In the genomic region with DNA sequence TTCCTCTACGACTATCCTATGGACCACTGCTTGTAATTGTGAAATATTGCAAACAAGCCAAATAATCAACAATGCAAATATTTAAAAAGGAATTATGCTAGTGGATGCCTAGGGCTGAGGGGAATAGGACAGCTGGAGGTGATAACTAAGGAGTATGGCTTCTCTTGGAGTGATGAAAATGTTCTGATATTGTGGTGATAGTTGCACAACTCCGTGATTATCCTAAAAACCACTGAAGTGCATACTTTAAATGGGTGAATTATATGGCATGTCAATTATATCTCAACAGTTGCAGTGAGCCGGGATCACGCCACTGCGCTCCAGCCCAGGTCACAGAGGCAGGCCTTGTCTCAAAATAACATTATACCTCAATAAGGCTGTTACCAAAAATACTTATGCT, we compare ENCODE assay signal across 19 cellular contexts.
DNase-seq lines count a peak whose midpoint lies in the region; ATAC-seq, FAIRE-seq and TF ChIP-seq lines count a peak whose summit lies in the region.
"Had no signal": no experiment of that assay in that cellular context is flagged by ENCODE, and none has a peak within 500 bp of the region (broad histone marks: within the 10 kb centered on the region; RNA-seq: fewer than 3 reads in every experiment).

No MANE protein-coding gene starts in this region.

- H4K91ac ChIP-seq in IMR-90 (ENCODE audit: insufficient read depth, low read depth, low read length) (no peak overlapping the region), mesenchymal stem cell (ENCODE audit: low read length) (no peak overlapping the region)

- H2BK120ac ChIP-seq in IMR-90 (ENCODE audit: low read depth, low read length), result no peak overlapping the region
- H2BK120ac ChIP-seq in mesenchymal stem cell (ENCODE audit: low read depth, low read length), result no peak overlapping the region

- H3K4me2 ChIP-seq in A549 (no peak overlapping the region), IMR-90 (ENCODE audit: low read depth, low read length) (no peak overlapping the region), mesenchymal stem cell (ENCODE audit: low read length, poor library complexity, severe bottlenecking) (no peak overlapping the region)

- TF ChIP-seq CTCF in A549 (IDR thresholded peaks at IDR 0.05) (no peak), IMR-90 (conservative IDR thresholded peaks at IDR 0.05; ENCODE audit: low read depth, low read length) (no peak), choroid plexus epithelial cell (conservative IDR thresholded peaks at IDR 0.05; ENCODE audit: low read depth, low read length) (no peak)

- H3K18ac ChIP-seq in IMR-90 (ENCODE audit: low read depth, low read length), result no peak overlapping the region
- no peak overlapping the region for H3K18ac ChIP-seq in mesenchymal stem cell (ENCODE audit: low read depth in 1 of 2, low read length in 2 of 2)

- WGBS in A549 (ENCODE audit: missing lambda C conversion rate), result 89% methylated on average over 5 of the region's 5 CpGs
- no CpG with 5 or more reads among the region's 5 CpGs for WGBS in IMR-90 (ENCODE audit: extremely low coverage in 2 of 2, insufficient read length in 1 of 2), 2 experiments
- WGBS in mesenchymal stem cell, result 80% methylated on average over 3 of the region's 5 CpGs

- H4K8ac ChIP-seq in IMR-90 (ENCODE audit: low read depth in 2 of 2, low read length in 2 of 2), result 0 out of 4 replicates have a peak overlapping the region, but pooled peaks of 1 of the 2 experiments have one; percentile 23
- no peak overlapping the region for H4K8ac ChIP-seq in mesenchymal stem cell (ENCODE audit: low read length)

- H2BK15ac ChIP-seq in IMR-90 (ENCODE audit: low read depth, low read length) (no peak overlapping the region; the same call in 2 of the 3 replicates), mesenchymal stem cell (ENCODE audit: low read depth, poor library complexity, severe bottlenecking) (no peak overlapping the region)

- no peaks in the 10 kb centered on the region for H4K20me1 ChIP-seq in IMR-90 (ENCODE audit: insufficient read depth, low read length)

- H2AK5ac ChIP-seq in IMR-90 (ENCODE audit: low read depth, low read length), result peak overlapping the region; percentile 67; the same call in 1 of the 2 replicates
- peak overlapping the region; percentile 79 for H2AK5ac ChIP-seq in mesenchymal stem cell (ENCODE audit: low read length, severe bottlenecking)

- no peak for FAIRE-seq in A549 (lab: Jason Lieb, UNC)
- no peak for FAIRE-seq in frontal cortex (lab: Jason Lieb, UNC)
- FAIRE-seq: GM19239, H1 had no signal

- no peak for TF ChIP-seq EP300 in A549 (IDR thresholded peaks at IDR 0.05)

- no peak overlapping the region for H3K56ac ChIP-seq in IMR-90 (ENCODE audit: extremely low read depth, insufficient read depth, low read length)

- H3K27ac ChIP-seq in A549 (peak overlapping the region; percentile 71 to 81; a peak in 4 of 6 replicates), IMR-90 (ENCODE audit: insufficient read depth, low read length) (no peak overlapping the region), mesenchymal stem cell (ENCODE audit: low read length, poor library complexity, severe bottlenecking) (no peak overlapping the region)
- H3K27ac ChIP-seq: C4-2B had no signal

- POLR2A ChIA-PET in A549 (lab: Yijun Ruan, JAX), result no interaction called here
- POLR2A ChIA-PET in IMR-90 (lab: Charles Lee; ENCODE audit: unreplicated experiment), result no interaction called here

- ATAC-seq in A549 (no peak), IMR-90 (ENCODE audit: low read depth) (no peak), HG02678 (IDR thresholded peaks at IDR 0.05; ENCODE audit: unreplicated experiment) (no peak)

- no peak overlapping the region for H2BK20ac ChIP-seq in IMR-90 (ENCODE audit: low read depth, low read length)

- H3K23ac ChIP-seq in IMR-90 (ENCODE audit: low read depth, low read length), result no peak overlapping the region
- H3K23ac ChIP-seq in mesenchymal stem cell (ENCODE audit: low read length in 2 of 2), result no peak overlapping the region

- TF ChIP-seq POLR2A in A549 (IDR thresholded peaks at IDR 0.05; ENCODE audit: low read length) (no peak), IMR-90 (IDR thresholded peaks at IDR 0.05; ENCODE audit: low read depth, low read length) (no peak)

- H3K4me3 ChIP-seq in A549 (no peak overlapping the region), IMR-90 (ENCODE audit: insufficient read depth, low read depth, low read length) (no peak overlapping the region), choroid plexus epithelial cell (ENCODE audit: low read depth, low read length) (no peak overlapping the region), mesenchymal stem cell (ENCODE audit: insufficient read depth in 1 of 2, low read depth in 1 of 2, low read length in 2 of 2) (no peak overlapping the region)

- no peaks in the 10 kb centered on the region for H3K27me3 ChIP-seq in IMR-90 (ENCODE audit: control insufficient read depth, insufficient read depth, low read length)
- no peaks in the 10 kb centered on the region for H3K27me3 ChIP-seq in mesenchymal stem cell (ENCODE audit: control insufficient read depth in 1 of 2, insufficient read depth in 1 of 2, low read length in 2 of 2)
- H3K27me3 ChIP-seq: BE2C had no signal

- H3K9me3 ChIP-seq in A549 (no peaks in the 10 kb centered on the region), IMR-90 (ENCODE audit: control insufficient read depth, insufficient read depth, low read length) (no peaks in the 10 kb centered on the region), mesenchymal stem cell (ENCODE audit: control insufficient read depth, low read length) (no peaks in the 10 kb centered on the region)
- H3K9me3 ChIP-seq: BE2C had no signal

- no peak overlapping the region for H2AFZ ChIP-seq in IMR-90 (replicated peaks; ENCODE audit: low read length, poor library complexity)
- H2AFZ ChIP-seq in mesenchymal stem cell (ENCODE audit: low read depth, low read length), result no peak overlapping the region

- H3K4ac ChIP-seq in IMR-90 (ENCODE audit: low read depth, low read length) (0 out of 2 replicates have a peak overlapping the region, but pooled peaks have one; percentile 17), mesenchymal stem cell (ENCODE audit: low read depth in 1 of 2, low read length in 2 of 2) (no peak overlapping the region)

- BruUV-seq in IMR-90 (replicated peaks; lab: Mats Ljungman, UMichigan), result no TSS peak

- no peak overlapping the region for H3K9ac ChIP-seq in IMR-90 (ENCODE audit: low read depth, low read length)
- no peak overlapping the region for H3K9ac ChIP-seq in mesenchymal stem cell (ENCODE audit: low read length)

- dilution Hi-C loops in IMR-90 (cut with HindIII; ENCODE audit: low sequenced_read_pairs, unreplicated experiment), result no loop called here

- no peak overlapping the region for H2BK12ac ChIP-seq in mesenchymal stem cell (ENCODE audit: low read length in 2 of 2)

- no peak for TF ChIP-seq RAD21 in A549 (conservative IDR thresholded peaks at IDR 0.05 in 1 of 2, IDR thresholded peaks at IDR 0.05 in 1 of 2)
- TF ChIP-seq RAD21 in IMR-90 (IDR thresholded peaks at IDR 0.05; ENCODE audit: low read length), result no peak

- no peaks in the 10 kb centered on the region for H3K36me3 ChIP-seq in IMR-90 (ENCODE audit: control insufficient read depth, insufficient read depth, low read length)
- H3K36me3 ChIP-seq in mesenchymal stem cell (ENCODE audit: control insufficient read depth in 1 of 2, insufficient read depth in 2 of 2, low read depth in 1 of 2, low read length in 2 of 2), result no peaks in the 10 kb centered on the region
- H3K36me3 ChIP-seq: BE2C had no signal

- H3K4me1 ChIP-seq in A549 (peaks cover 31% of the 10 kb centered on the region), IMR-90 (ENCODE audit: control insufficient read depth, insufficient read depth, low read length) (peaks cover 14% of the 10 kb centered on the region), mesenchymal stem cell (ENCODE audit: control insufficient read depth, insufficient read depth, low read depth, low read length) (peaks cover 15% of the 10 kb centered on the region)
- H3K4me1 ChIP-seq: BE2C had no signal

- H3K14ac ChIP-seq in IMR-90 (replicated peaks; ENCODE audit: low read depth, low read length) (no peak overlapping the region), mesenchymal stem cell (ENCODE audit: low read length in 2 of 2) (no peak overlapping the region)

- in situ Hi-C loops in IMR-90 (cut with MboI; ENCODE audit: low sequenced_read_pairs) (no loop called here), ACHN (cut with HindIII; ENCODE audit: low pct_ligation_motif_present, low pct_unique_long_range_greater_than_20kb, low sequenced_read_pairs) (no loop called here)

- intact Hi-C loops in IMR-90 (cut with micrococcal nuclease), result no loop called here

- DNase-seq in A549 (ENCODE audit: low read depth in 1 of 2, low spot score in 1 of 2) (no peak), IMR-90 (no peak), choroid plexus epithelial cell (ENCODE audit: low read depth) (peak; percentile 30), mesenchymal stem cell (no peak), DMS 273 (lab: John Stamatoyannopoulos, UW; ENCODE audit: unreplicated experiment) (no peak), frontal cortex (ENCODE audit: low spot score in 2 of 2) (no peak), ACHN (no peak)
- DNase-seq: 8988T; BE2C; CD4-positive, alpha-beta memory T cell; DMS153; DND-41; GDM1; HCEC 1CT; HFFc6 had no signal

- peaks cover 19% of the 10 kb centered on the region for H3K9me1 ChIP-seq in IMR-90 (ENCODE audit: insufficient read depth, low read length)

- no peak overlapping the region for H2AK9ac ChIP-seq in IMR-90 (replicated peaks; ENCODE audit: low read depth, low read length, poor library complexity)

- CTCF ChIA-PET in A549 (lab: Yijun Ruan, JAX) (interaction anchor here (1.3 kb wide), 1 partner anchor 12 kb away, joined by 3 read pairs; no protein-coding TSS in a partner anchor), IMR-90 (lab: Yijun Ruan, JAX) (no interaction called here)

- 0 out of 4 replicates have a peak, but pooled peaks cover 0 to 7% of the 10 kb centered on the region in 2 experiments for H3K79me1 ChIP-seq in IMR-90 (ENCODE audit: low read depth in 1 of 2, low read length in 2 of 2)
- H3K79me1 ChIP-seq in mesenchymal stem cell (replicated peaks; ENCODE audit: low read length, poor library complexity, severe bottlenecking), result peaks cover 3% of the 10 kb centered on the region

- no peak overlapping the region for H4K5ac ChIP-seq in IMR-90 (ENCODE audit: low read depth, low read length)

- H2BK5ac ChIP-seq in IMR-90 (ENCODE audit: low read depth, low read length, poor library complexity, severe bottlenecking) (no peak overlapping the region), mesenchymal stem cell (ENCODE audit: low read depth, low read length, poor library complexity, severe bottlenecking) (peak overlapping the region; percentile 5)

TF ChIP-seq in IMR-90, 13 proteins besides CTCF, POLR2A, EP300 and RAD21 (continues in another document):
- no peak for TF ChIP-seq RCOR1 (IDR thresholded peaks at IDR 0.05; ENCODE audit: insufficient replicate concordance, low read length)
- TF ChIP-seq, protein P1, sequence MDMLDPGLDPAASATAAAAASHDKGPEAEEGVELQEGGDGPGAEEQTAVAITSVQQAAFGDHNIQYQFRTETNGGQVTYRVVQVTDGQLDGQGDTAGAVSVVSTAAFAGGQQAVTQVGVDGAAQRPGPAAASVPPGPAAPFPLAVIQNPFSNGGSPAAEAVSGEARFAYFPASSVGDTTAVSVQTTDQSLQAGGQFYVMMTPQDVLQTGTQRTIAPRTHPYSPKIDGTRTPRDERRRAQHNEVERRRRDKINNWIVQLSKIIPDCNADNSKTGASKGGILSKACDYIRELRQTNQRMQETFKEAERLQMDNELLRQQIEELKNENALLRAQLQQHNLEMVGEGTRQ (IDR thresholded peaks at IDR 0.05; ENCODE audit: low read depth, low read length), result no peak
- no peak for TF ChIP-seq BHLHE40 (IDR thresholded peaks at IDR 0.05; ENCODE audit: low read depth, low read length)

Comparison
In these comparisons a context has a peak if more than half of its experiments do, and no peak if none do; other contexts are left out.
1. H3K27ac ChIP-seq: peak in A549 (2 of 2); none in IMR-90 (single experiment) and mesenchymal stem cell (single experiment).